ENCODE assay signal across 16 cellular contexts in the genomic region with DNA sequence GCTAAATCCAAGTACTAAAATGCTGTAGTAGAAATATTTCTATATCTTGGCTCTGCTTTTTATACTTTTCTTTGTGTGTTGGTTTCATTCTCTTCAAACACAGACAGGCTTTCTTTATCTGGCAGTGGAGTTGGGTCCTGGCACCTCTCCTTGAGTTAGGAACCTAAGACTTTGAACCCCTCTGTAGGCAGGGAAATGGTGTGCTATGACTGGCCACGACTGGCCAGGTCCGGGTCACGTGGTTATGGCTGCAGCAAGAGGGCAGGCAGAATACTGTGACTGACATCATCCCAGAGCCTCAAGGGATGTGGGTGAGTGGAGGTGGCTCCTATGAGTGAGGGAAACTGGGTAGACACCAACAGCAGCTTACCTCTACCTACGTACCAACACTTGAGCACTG. TPM values are rescaled to one million over a fixed set of nuclear protein-coding genes. Genes with fewer than 3 reads are reported as not detected.
DNase-seq lines count a peak whose midpoint lies in the region; ATAC-seq and TF ChIP-seq lines count a peak whose summit lies in the region.
"Had no signal": no experiment of that assay in that cellular context is flagged by ENCODE, and none has a peak within 500 bp of the region (broad histone marks: within the 10 kb centered on the region; RNA-seq: fewer than 3 reads in every experiment).

No MANE protein-coding gene starts in this region.

- no peaks in the 10 kb centered on the region for H3K79me2 ChIP-seq in osteoblast (ENCODE audit: insufficient read depth, low read length)

- no peaks in the 10 kb centered on the region for H3K4me1 Mint-ChIP-seq in T-helper 17 cell
- H3K4me1 Mint-ChIP-seq: CD4-positive, alpha-beta memory T cell; GM23338; H9 had no signal

- ATAC-seq in T-helper 17 cell (no peak), left lobe of liver (peak; percentile 95)
- no peak for ATAC-seq in activated naive CD4-positive, alpha-beta T cell treated with anti-CD3 and anti-CD28 coated beads, Interleukin-2, amount 50 U/mL, for 72 hours
- ATAC-seq: GM23338, HCT116 had no signal

- H3K4me2 ChIP-seq in osteoblast (ENCODE audit: insufficient read depth, low read length), result no peak overlapping the region
- H3K4me2 ChIP-seq: GM23338 had no signal

- no peaks in the 10 kb centered on the region for H3K9me3 ChIP-seq in T-helper 17 cell (ENCODE audit: control insufficient read depth, low read length, poor library complexity, severe bottlenecking)
- H3K9me3 ChIP-seq in osteoblast (ENCODE audit: low read depth, low read length), result no peaks in the 10 kb centered on the region
- no peaks in the 10 kb centered on the region for H3K9me3 ChIP-seq in SJCRH30 (replicated peaks)

- H3K4me3 Mint-ChIP-seq in T-helper 17 cell, result no peak overlapping the region
- H3K4me3 Mint-ChIP-seq: CD4-positive, alpha-beta memory T cell; GM23338; H9 had no signal

- H3K36me3 Mint-ChIP-seq in T-helper 17 cell (ENCODE audit: low read depth), result peaks cover 4% of the 10 kb centered on the region
- H3K36me3 Mint-ChIP-seq in activated naive CD4-positive, alpha-beta T cell treated with anti-CD3 and anti-CD28 coated beads, Interleukin-2, amount 50 U/mL, for 72 hours, result no peaks in the 10 kb centered on the region

- no peak for TF ChIP-seq CTCF in osteoblast (IDR thresholded peaks at IDR 0.05; ENCODE audit: extremely low read depth, low read depth, low read length)

- no peaks in the 10 kb centered on the region for H3K27me3 Mint-ChIP-seq in T-helper 17 cell
- H3K27me3 Mint-ChIP-seq: CD4-positive, alpha-beta memory T cell had no signal

- H3K36me3 ChIP-seq in osteoblast (ENCODE audit: insufficient read depth, low read length), result no peaks in the 10 kb centered on the region
- H3K36me3 ChIP-seq in SJCRH30, result no peaks in the 10 kb centered on the region

- H3K27ac Mint-ChIP-seq in T-helper 17 cell, result peak overlapping the region; percentile 54
- H3K27ac Mint-ChIP-seq in activated naive CD4-positive, alpha-beta T cell treated with anti-CD3 and anti-CD28 coated beads, Interleukin-2, amount 50 U/mL, for 72 hours, result no peak overlapping the region
- H3K27ac Mint-ChIP-seq: GM23338, H9 had no signal

- no peaks in the 10 kb centered on the region for H4K20me1 ChIP-seq in osteoblast (ENCODE audit: insufficient read depth, low read length)

- no peak overlapping the region for H2AFZ ChIP-seq in osteoblast (ENCODE audit: low read length)
- H2AFZ ChIP-seq: GM23338 had no signal

- no peaks in the 10 kb centered on the region for H3K4me1 ChIP-seq in osteoblast (ENCODE audit: insufficient read depth, low read length)
- H3K4me1 ChIP-seq in SJCRH30, result no peaks in the 10 kb centered on the region

- H3K27ac ChIP-seq in osteoblast (ENCODE audit: low read depth, low read length), result no peak overlapping the region
- H3K27ac ChIP-seq in SJCRH30, result no peak overlapping the region

- H3K4me3 ChIP-seq in osteoblast (ENCODE audit: insufficient read depth, low read length) (no peak overlapping the region), SJCRH30 (no peak overlapping the region)
- H3K4me3 ChIP-seq: GM23338 had no signal

- no peaks in the 10 kb centered on the region for H3K9me3 Mint-ChIP-seq in activated naive CD4-positive, alpha-beta T cell treated with anti-CD3 and anti-CD28 coated beads, Interleukin-2, amount 50 U/mL, for 72 hours
- H3K9me3 Mint-ChIP-seq: CD4-positive, alpha-beta memory T cell; GM23338 had no signal

- no peak for DNase-seq in T-helper 17 cell
- peak; percentile 58 for DNase-seq in left lobe of liver (ENCODE audit: low spot score)
- peak; percentile 55 for DNase-seq in osteoblast (ENCODE audit: insufficient read length, low spot score, missing footprints)
- DNase-seq in NCI-H526 treated with DMSO at 0.1 percent for 48 hours (lab: John Stamatoyannopoulos, UW), result no peak
- no peak for DNase-seq in SJCRH30
- DNase-seq in activated naive CD4-positive, alpha-beta T cell treated with anti-CD3 and anti-CD28 coated beads, Interleukin-2, amount 50 U/mL, for 72 hours (ENCODE audit: low spot score in 2 of 2), result no peak
- DNase-seq: C1 segment of cervical spinal cord; Calu3; CD4-positive, alpha-beta memory T cell; COR-L47; DMS53; DMS79 treated with DMSO at 0.1 percent for 48 hours; GF-D8; H9 had no signal

- H3K27me3 ChIP-seq in osteoblast (ENCODE audit: insufficient read depth, low read length) (no peaks in the 10 kb centered on the region), SJCRH30 (no peaks in the 10 kb centered on the region)

RNA-seq across cellular contexts. Expression of a gene that starts 42.0 kb away (rescaled TPM):
- 1 to 10 TPM; 6.4 to 8.4 TPM for total RNA-seq in T-helper 17 cell
- 8.0 TPM for total RNA-seq in left lobe of liver
- 23.9 and 27.5 TPM in 2 replicates for total RNA-seq in osteoblast
- total RNA-seq in SJCRH30 (2014; rRNA removed; shearing (Covaris generic)), result 42.3 and 43.2 TPM in 2 replicates
- 10 to 100 TPM; 29.4 to 30.1 TPM for total RNA-seq in activated naive CD4-positive, alpha-beta T cell treated with anti-CD3 and anti-CD28 coated beads, Interleukin-2, amount 50 U/mL, for 72 hours

RNA-seq across cellular contexts. Expression of a gene that starts 42.2 kb away (rescaled TPM):
- total RNA-seq in T-helper 17 cell (10 to 100 TPM; 16.0 to 20.8 TPM), left lobe of liver (26.5 TPM), osteoblast (25.9 and 29.7 TPM in 2 replicates)
- 20.6 and 25.6 TPM in 2 replicates for total RNA-seq in SJCRH30 (2014; rRNA removed; shearing (Covaris generic))
- total RNA-seq in activated naive CD4-positive, alpha-beta T cell treated with anti-CD3 and anti-CD28 coated beads, Interleukin-2, amount 50 U/mL, for 72 hours, result 10 to 100 TPM; 32.7 to 34.6 TPM

Comparison
In these comparisons a context has a peak if more than half of its experiments do, and no peak if none do; other contexts are left out.
1. DNase-seq: peak in left lobe of liver (single experiment) and osteoblast (single experiment); none in T-helper 17 cell (0 of 3), NCI-H526 treated with DMSO at 0.1 percent for 48 hours (single experiment), SJCRH30 (0 of 2) and activated naive CD4-positive, alpha-beta T cell treated with anti-CD3 and anti-CD28 coated beads, Interleukin-2, amount 50 U/mL, for 72 hours (0 of 2).